8 cellular contexts compared by ENCODE assay signal in the genomic region with DNA sequence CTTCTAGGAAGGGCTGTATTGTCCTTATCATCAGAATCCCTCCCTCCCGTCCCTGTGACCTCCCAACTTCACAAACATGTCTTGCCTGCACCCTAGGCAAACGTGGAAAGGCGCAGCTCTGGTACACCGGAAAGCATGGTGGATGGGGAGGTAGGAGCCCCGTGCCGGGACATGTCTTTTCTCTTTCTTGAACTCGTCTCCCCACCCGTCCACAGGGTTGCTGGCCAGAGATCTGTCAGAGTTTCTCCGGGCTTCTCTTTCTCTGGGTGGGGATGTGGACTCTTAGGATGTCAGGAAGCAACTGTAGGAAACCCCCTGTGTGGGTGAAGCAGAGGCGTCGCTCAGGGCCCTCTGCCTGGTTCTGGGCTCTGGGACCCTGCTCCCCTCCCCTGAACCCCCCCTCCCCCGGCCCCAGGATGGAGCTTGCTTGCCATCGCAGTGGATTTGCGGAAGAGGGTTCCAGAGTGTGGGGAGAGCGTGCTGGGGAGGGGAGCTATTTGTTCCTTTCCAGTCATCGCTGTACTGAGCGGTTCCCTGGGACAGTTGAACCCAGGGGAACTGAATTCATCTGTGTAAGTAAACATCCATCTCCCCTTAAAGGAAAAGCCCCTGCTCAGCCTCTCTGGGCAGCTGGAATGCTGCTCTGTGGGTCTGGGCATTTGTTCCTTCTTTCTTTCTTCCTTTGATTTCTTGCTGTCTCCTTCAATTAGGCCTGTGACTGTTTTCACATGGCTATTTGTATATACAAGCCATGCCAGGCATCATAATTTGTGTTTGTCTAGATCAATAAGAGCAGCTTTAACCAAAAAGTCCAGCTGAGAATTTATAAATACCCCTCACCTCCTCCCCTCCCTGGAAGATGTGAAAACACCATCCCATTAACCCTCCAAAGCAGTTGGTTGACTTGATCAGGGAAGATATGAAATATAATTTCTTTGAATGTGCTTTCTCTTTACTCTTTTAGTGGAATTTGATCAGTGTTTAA.
A peak's percentile ranks its signal among the peaks of the same experiment; 100 is the strongest.
DNase-seq lines count a peak whose midpoint lies in the region; ATAC-seq, FAIRE-seq and TF ChIP-seq lines count a peak whose summit lies in the region.

No MANE protein-coding gene starts in this region.

- CTCF ChIA-PET in IMR-90 (lab: Yijun Ruan, JAX): interaction anchor here (0.9 to 1.1 kb wide), 2 partner anchors 10 to 67 kb away, joined by 3 to 4 read pairs; no protein-coding TSS in a partner anchor

- peak; percentile 49 for DNase-seq in IMR-90
- DNase-seq in right cardiac atrium: peak in 1 of 3 donors; percentile 28
- no peak for DNase-seq in small intestine
- DNase-seq in ACHN: no peak
- no peak for DNase-seq in NCI-H1105 (lab: John Stamatoyannopoulos, UW)
- no peak for DNase-seq in globus pallidus (ENCODE audit: low spot score)
- DNase-seq in DMS53 treated with DMSO at 0.1 percent for 48 hours (lab: John Stamatoyannopoulos, UW; ENCODE audit: unreplicated experiment): no peak

- peak overlapping the region; percentile 97 for H2AK5ac ChIP-seq in IMR-90 (ENCODE audit: low read depth, low read length)

- H3K9ac ChIP-seq in IMR-90 (ENCODE audit: low read depth, low read length): peak overlapping the region; percentile 90

- H3K9me3 ChIP-seq in IMR-90 (ENCODE audit: control insufficient read depth, insufficient read depth, low read length) (no peaks in the 10 kb centered on the region), right cardiac atrium (ENCODE audit: control insufficient read depth, low read length) (no peaks in the 10 kb centered on the region), small intestine (ENCODE audit: control insufficient read depth, low read depth) (no peaks in the 10 kb centered on the region)

- peaks cover 12% of the 10 kb centered on the region; the same call in 1 of the 2 replicates for H3K36me3 ChIP-seq in IMR-90 (ENCODE audit: control insufficient read depth, insufficient read depth, low read length)
- H3K36me3 ChIP-seq in small intestine (ENCODE audit: control insufficient read depth in 2 of 2, insufficient read depth in 2 of 2, low read length in 2 of 2): no peaks in the 10 kb centered on the region

- no peaks in the 10 kb centered on the region for H3K27me3 Mint-ChIP-seq in activated T-helper 17 cell treated with anti-CD3 and anti-CD28 coated beads, Interleukin-2, amount 50 U/mL, for 72 hours

- H3K4ac ChIP-seq in IMR-90 (ENCODE audit: low read depth, low read length): peak overlapping the region; percentile 99

- intact Hi-C loops in IMR-90 (cut with micrococcal nuclease) (no loop called here), right cardiac atrium (cut with DNase I) (no loop called here)

- no peak for FAIRE-seq in small intestine (lab: Jason Lieb, UNC)

- POLR2A ChIA-PET in IMR-90 (lab: Charles Lee; ENCODE audit: unreplicated experiment): no interaction called here

- peak overlapping the region; percentile 92 for H3K56ac ChIP-seq in IMR-90 (ENCODE audit: extremely low read depth, insufficient read depth, low read length)

- H3K4me1 ChIP-seq in IMR-90 (ENCODE audit: control insufficient read depth, insufficient read depth, low read length): peaks cover 69% of the 10 kb centered on the region
- H3K4me1 ChIP-seq in right cardiac atrium (ENCODE audit: control insufficient read depth, insufficient read depth, low read length): peaks cover 37% of the 10 kb centered on the region
- H3K4me1 ChIP-seq in small intestine (ENCODE audit: control insufficient read depth in 2 of 2, insufficient read depth in 1 of 2, low read depth in 1 of 2, low read length in 1 of 2): peaks cover 13 to 52% of the 10 kb centered on the region in 2 donors

- H2AK9ac ChIP-seq in IMR-90 (replicated peaks; ENCODE audit: low read depth, low read length, poor library complexity): peak overlapping the region; percentile 43

- TF ChIP-seq CTCF in IMR-90 (conservative IDR thresholded peaks at IDR 0.05; ENCODE audit: low read depth, low read length): no peak

- peak overlapping the region; percentile 19; the same call in 1 of the 2 replicates for H3K4me3 ChIP-seq in IMR-90 (ENCODE audit: insufficient read depth, low read depth, low read length)
- peak overlapping the region; percentile 41 for H3K4me3 ChIP-seq in right cardiac atrium (ENCODE audit: low read length)
- H3K4me3 ChIP-seq in small intestine (ENCODE audit: low read depth in 1 of 2, low read length in 2 of 2): no peak overlapping the region

- no peaks in the 10 kb centered on the region for H3K27me3 ChIP-seq in IMR-90 (ENCODE audit: control insufficient read depth, insufficient read depth, low read length)
- no peaks in the 10 kb centered on the region for H3K27me3 ChIP-seq in right cardiac atrium (ENCODE audit: control insufficient read depth, insufficient read depth)
- H3K27me3 ChIP-seq in small intestine (ENCODE audit: control insufficient read depth in 2 of 2, insufficient read depth in 2 of 2, low read length in 2 of 2): no peaks in the 10 kb centered on the region

- H2AFZ ChIP-seq in IMR-90 (replicated peaks; ENCODE audit: low read length, poor library complexity): peak overlapping the region; percentile 9

- H3K27ac ChIP-seq in IMR-90 (ENCODE audit: insufficient read depth, low read length) (peak overlapping the region; percentile 98), right cardiac atrium (ENCODE audit: low read length) (peak overlapping the region; percentile 51), small intestine (ENCODE audit: low read depth in 1 of 2, low read length in 1 of 2) (peak overlapping the region; percentile 34 to 76)

- peaks cover 80% of the 10 kb centered on the region for H3K4me1 Mint-ChIP-seq in activated T-helper 17 cell treated with anti-CD3 and anti-CD28 coated beads, Interleukin-2, amount 50 U/mL, for 72 hours

- H3K9me3 Mint-ChIP-seq in activated T-helper 17 cell treated with anti-CD3 and anti-CD28 coated beads, Interleukin-2, amount 50 U/mL, for 72 hours: no peaks in the 10 kb centered on the region

- H4K91ac ChIP-seq in IMR-90 (ENCODE audit: insufficient read depth, low read depth, low read length): peak overlapping the region; percentile 99

- H2BK15ac ChIP-seq in IMR-90 (ENCODE audit: low read depth, low read length): peak overlapping the region; percentile 90

- TF ChIP-seq POLR2A in IMR-90 (IDR thresholded peaks at IDR 0.05; ENCODE audit: low read depth, low read length): no peak

- peak overlapping the region; percentile 97 for H4K5ac ChIP-seq in IMR-90 (ENCODE audit: low read depth, low read length)

- peak overlapping the region; percentile 98 for H3K14ac ChIP-seq in IMR-90 (replicated peaks; ENCODE audit: low read depth, low read length)

- peak overlapping the region; percentile 87 for H2BK20ac ChIP-seq in IMR-90 (ENCODE audit: low read depth, low read length)

- in situ Hi-C loops in IMR-90 (cut with MboI; ENCODE audit: low sequenced_read_pairs): no loop called here
- in situ Hi-C loops in ACHN (cut with HindIII; ENCODE audit: low pct_ligation_motif_present, low pct_unique_long_range_greater_than_20kb, low sequenced_read_pairs): no loop called here

- no peak for TF ChIP-seq RAD21 in IMR-90 (IDR thresholded peaks at IDR 0.05; ENCODE audit: low read length)

- H3K18ac ChIP-seq in IMR-90 (ENCODE audit: low read depth, low read length): peak overlapping the region; percentile 100

- H3K9me1 ChIP-seq in IMR-90 (ENCODE audit: insufficient read depth, low read length): peaks cover 41% of the 10 kb centered on the region

- H3K4me3 Mint-ChIP-seq in activated T-helper 17 cell treated with anti-CD3 and anti-CD28 coated beads, Interleukin-2, amount 50 U/mL, for 72 hours: peak overlapping the region; percentile 99

- peak overlapping the region; percentile 90 for H3K4me2 ChIP-seq in IMR-90 (ENCODE audit: low read depth, low read length)

- ATAC-seq in IMR-90 (ENCODE audit: low read depth) (peak; percentile 1; the same call in 1 of the 2 replicates), right cardiac atrium (peak; percentile 17 to 59)
- ATAC-seq in activated T-helper 17 cell treated with anti-CD3 and anti-CD28 coated beads, Interleukin-2, amount 50 U/mL, for 72 hours (replicated peaks): no peak

- dilution Hi-C loops in IMR-90 (cut with HindIII; ENCODE audit: low sequenced_read_pairs, unreplicated experiment): no loop called here

- peak overlapping the region; percentile 99 for H3K27ac Mint-ChIP-seq in activated T-helper 17 cell treated with anti-CD3 and anti-CD28 coated beads, Interleukin-2, amount 50 U/mL, for 72 hours

- peak overlapping the region; percentile 97 for H2BK120ac ChIP-seq in IMR-90 (ENCODE audit: low read depth, low read length)

- peaks cover 30% of the 10 kb centered on the region; the same call in 1 of the 2 replicates for H4K20me1 ChIP-seq in IMR-90 (ENCODE audit: insufficient read depth, low read length)

- peak overlapping the region; percentile 97 for H3K23ac ChIP-seq in IMR-90 (ENCODE audit: low read depth, low read length)

- no TSS peak for BruUV-seq in IMR-90 (replicated peaks; lab: Mats Ljungman, UMichigan)

- H2BK5ac ChIP-seq in IMR-90 (ENCODE audit: low read depth, low read length, poor library complexity, severe bottlenecking): peak overlapping the region; percentile 94

- H3K79me1 ChIP-seq in IMR-90 (ENCODE audit: low read depth in 1 of 2, low read length in 2 of 2): peaks cover 3 to 87% of the 10 kb centered on the region in 2 experiments

- peaks cover 63% of the 10 kb centered on the region for H3K36me3 Mint-ChIP-seq in activated T-helper 17 cell treated with anti-CD3 and anti-CD28 coated beads, Interleukin-2, amount 50 U/mL, for 72 hours (ENCODE audit: low read depth)

- no CpG with 5 or more reads among the region's 17 CpGs for WGBS in IMR-90 (ENCODE audit: extremely low coverage in 2 of 2, insufficient read length in 1 of 2), 2 experiments
- 44% methylated on average over 17 of the region's 17 CpGs for WGBS in right cardiac atrium
- 59 to 84% (median 82%) methylated on average over 17 of the region's 17 CpGs for WGBS in small intestine, 3 donors

- H4K8ac ChIP-seq in IMR-90 (ENCODE audit: low read depth in 2 of 2, low read length in 2 of 2): peak overlapping the region; percentile 82 to 97

TF ChIP-seq in IMR-90, 13 proteins besides CTCF, POLR2A, EP300 and RAD21 (continues in another document):
- TF ChIP-seq, protein P1, sequence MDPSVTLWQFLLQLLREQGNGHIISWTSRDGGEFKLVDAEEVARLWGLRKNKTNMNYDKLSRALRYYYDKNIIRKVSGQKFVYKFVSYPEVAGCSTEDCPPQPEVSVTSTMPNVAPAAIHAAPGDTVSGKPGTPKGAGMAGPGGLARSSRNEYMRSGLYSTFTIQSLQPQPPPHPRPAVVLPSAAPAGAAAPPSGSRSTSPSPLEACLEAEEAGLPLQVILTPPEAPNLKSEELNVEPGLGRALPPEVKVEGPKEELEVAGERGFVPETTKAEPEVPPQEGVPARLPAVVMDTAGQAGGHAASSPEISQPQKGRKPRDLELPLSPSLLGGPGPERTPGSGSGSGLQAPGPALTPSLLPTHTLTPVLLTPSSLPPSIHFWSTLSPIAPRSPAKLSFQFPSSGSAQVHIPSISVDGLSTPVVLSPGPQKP (IDR thresholded peaks at IDR 0.05; ENCODE audit: borderline replicate concordance, low read depth, low read length): no peak
- no peak for TF ChIP-seq CHD1 (IDR thresholded peaks at IDR 0.05; ENCODE audit: low read depth, low read length)

Comparison
In these comparisons a context has a peak if more than half of its experiments do, and no peak if none do; other contexts are left out.
1. H3K4me3 ChIP-seq: peak in IMR-90 (single experiment) and right cardiac atrium (single experiment); none in small intestine (0 of 2).
2. Peak in every context shown above with its lines, with median percentiles within 50 percentile points of each other: H3K27ac ChIP-seq.